In the genomic region with DNA sequence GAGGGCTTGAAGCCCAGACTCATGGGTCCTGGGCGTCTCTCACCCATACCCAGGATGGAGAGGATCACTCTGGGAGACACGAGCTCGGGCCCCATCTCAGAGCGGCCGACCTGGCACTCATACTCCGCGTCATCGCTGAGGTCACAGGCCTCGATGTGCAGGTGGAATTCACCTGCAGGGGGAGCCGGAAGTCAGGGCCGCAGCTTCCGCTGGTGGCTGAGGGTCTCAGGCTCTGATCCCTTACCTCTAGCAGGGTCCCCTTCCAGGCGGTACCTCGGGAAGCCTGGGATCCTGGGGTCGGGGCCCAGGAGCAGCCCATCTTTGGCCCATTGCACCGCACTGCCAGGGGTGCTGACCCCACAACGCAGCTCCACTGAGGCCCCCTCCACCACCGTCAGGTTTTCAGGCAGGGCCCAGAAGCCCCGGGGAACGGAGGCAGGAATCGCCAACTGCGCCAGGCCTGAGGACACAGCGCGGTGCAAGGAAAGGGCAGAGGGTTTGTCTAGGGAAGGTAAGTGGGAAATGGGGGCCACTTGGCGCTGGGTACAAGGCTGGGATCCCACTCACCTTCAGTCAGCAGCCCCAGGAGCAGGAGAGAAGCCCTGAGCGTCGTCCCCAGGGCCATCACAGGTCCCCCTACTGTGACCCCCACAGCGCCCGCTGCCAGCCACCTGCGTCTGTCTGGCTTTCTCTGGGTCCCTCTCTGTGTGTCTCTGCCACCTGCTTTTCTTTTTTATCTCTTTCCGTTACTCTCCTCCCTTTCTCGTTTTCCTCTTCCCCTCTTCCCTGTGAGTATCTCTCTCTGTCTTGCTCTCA, we compare ENCODE assay signal across 11 cellular contexts. TPM values are rescaled to one million over a fixed set of nuclear protein-coding genes. Genes with fewer than 3 reads are reported as not detected.
DNase-seq lines count a peak whose midpoint lies in the region; TF ChIP-seq lines count a peak whose summit lies in the region.
"Had no signal": no experiment of that assay in that cellular context is flagged by ENCODE, and none has a peak within 500 bp of the region (broad histone marks: within the 10 kb centered on the region; RNA-seq: fewer than 3 reads in every experiment).

No MANE protein-coding gene starts in this region.

- H3K4me3 Mint-ChIP-seq in nephron, result peak overlapping the region; percentile 71 to 88 (median 82)
- H3K4me3 Mint-ChIP-seq: stimulated activated naive CD8-positive, alpha-beta T cell treated with anti-CD3 and anti-CD28 coated beads, Interleukin-15, Interleukin-2, amounts not matched to agents 100 ng/mL and 50 ng/mL, for 24 hours had no signal

- peak overlapping the region in 2 of 3 experiments; percentile 12 to 92 for H3K27ac Mint-ChIP-seq in nephron
- H3K27ac Mint-ChIP-seq: stimulated activated naive CD8-positive, alpha-beta T cell treated with anti-CD3 and anti-CD28 coated beads, Interleukin-15, Interleukin-2, amounts not matched to agents 100 ng/mL and 50 ng/mL, for 24 hours had no signal

- H3K27ac ChIP-seq in VCaP (no peak overlapping the region), uterus (no peak overlapping the region)
- H3K27ac ChIP-seq: breast epithelium, lower lobe of right lung had no signal

- H3K27me3 Mint-ChIP-seq in nephron (ENCODE audit: low read depth), result peaks cover 51% of the 10 kb centered on the region

- H3K9me3 Mint-ChIP-seq in nephron, result no peaks in the 10 kb centered on the region
- H3K9me3 Mint-ChIP-seq: stimulated activated naive CD8-positive, alpha-beta T cell treated with anti-CD3 and anti-CD28 coated beads, Interleukin-15, Interleukin-2, amounts not matched to agents 100 ng/mL and 50 ng/mL, for 24 hours had no signal

- H3K4me1 Mint-ChIP-seq in nephron, result peaks cover 33% of the 10 kb centered on the region

- no peak overlapping the region for H3K4me3 ChIP-seq in uterus
- H3K4me3 ChIP-seq: breast epithelium, lower lobe of right lung had no signal

- no peaks in the 10 kb centered on the region for H3K36me3 ChIP-seq in uterus
- H3K36me3 ChIP-seq: breast epithelium, lower lobe of right lung had no signal

- H3K36me3 Mint-ChIP-seq in nephron (ENCODE audit: low read depth), result peaks cover 3% of the 10 kb centered on the region

- peaks cover 7 to 26% of the 10 kb centered on the region in 2 donors for H3K27me3 ChIP-seq in uterus

- no peaks in the 10 kb centered on the region for H3K4me1 ChIP-seq in uterus
- H3K4me1 ChIP-seq: breast epithelium had no signal

- intact Hi-C loops in uterus (cut with DNase I; ENCODE audit: low total_unique reads), result no loop called here

- peak; percentile 56 for DNase-seq in NCI-H1436 (lab: John Stamatoyannopoulos, UW)
- no peak for DNase-seq in NCI-H1436 treated with DMSO at 0.1 percent for 48 hours (lab: John Stamatoyannopoulos, UW)
- DNase-seq in AML-193 (lab: John Stamatoyannopoulos, UW), result no peak
- no peak for DNase-seq in uterus
- DNase-seq: KBM-7, lower lobe of right lung, NCI-H2227 treated with DMSO at 0.1 percent for 48 hours had no signal

- TF ChIP-seq CTCF in VCaP (conservative IDR thresholded peaks at IDR 0.05) (peak; percentile 49), nephron (IDR thresholded peaks at IDR 0.05; ENCODE audit: unreplicated experiment in 3 of 3) (peak in 2 of 3 experiments; percentile 26), uterus (IDR thresholded peaks at IDR 0.05) (no peak)

- no peaks in the 10 kb centered on the region for H3K9me3 ChIP-seq in uterus
- H3K9me3 ChIP-seq: breast epithelium, lower lobe of right lung had no signal

- TF ChIP-seq POLR2A in uterus (IDR thresholded peaks at IDR 0.05), result no peak

RNA-seq across cellular contexts. Expression of gene NPHS1, which starts 0.9 kb away (rescaled TPM):
- under 1 TPM in 1 of 4 donors, not detected in 3; 0.14 TPM for total RNA-seq in uterus
- total RNA-seq: lower lobe of right lung had no signal

RNA-seq across cellular contexts. Expression of gene KIRREL2, which starts 5.3 kb away (rescaled TPM):
- total RNA-seq in uterus, result 1 to 10 TPM in 1 of 4 donors, under 1 TPM in 1, not detected in 2; 0.55 to 2.8 TPM

RNA-seq across cellular contexts. Expression of gene APLP1, which starts 17.0 kb away (rescaled TPM):
- 10 to 100 TPM in 1 of 4 donors, 1 to 10 TPM in 1, not detected in 2; 6.1 to 16.2 TPM for total RNA-seq in uterus

RNA-seq across cellular contexts. Expression of gene PRODH2, which starts 38.8 kb away (rescaled TPM):
- total RNA-seq in uterus, result not detected
- total RNA-seq: breast epithelium, lower lobe of right lung had no signal

RNA-seq across cellular contexts. Expression of gene NFKBID, which starts 48.9 kb away (rescaled TPM):
- 10 to 100 TPM in 2 of 4 donors, 1 to 10 TPM in 2; 4.4 to 18.2 (median 9.5) TPM for total RNA-seq in uterus

Comparison
In these comparisons a context has a peak if more than half of its experiments do, and no peak if none do; other contexts are left out.
1. CTCF ChIP-seq: peak in VCaP (single experiment) and nephron (2 of 3); none in uterus (0 of 4).